ENCODE assay signal across 13 cellular contexts in the genomic region with DNA sequence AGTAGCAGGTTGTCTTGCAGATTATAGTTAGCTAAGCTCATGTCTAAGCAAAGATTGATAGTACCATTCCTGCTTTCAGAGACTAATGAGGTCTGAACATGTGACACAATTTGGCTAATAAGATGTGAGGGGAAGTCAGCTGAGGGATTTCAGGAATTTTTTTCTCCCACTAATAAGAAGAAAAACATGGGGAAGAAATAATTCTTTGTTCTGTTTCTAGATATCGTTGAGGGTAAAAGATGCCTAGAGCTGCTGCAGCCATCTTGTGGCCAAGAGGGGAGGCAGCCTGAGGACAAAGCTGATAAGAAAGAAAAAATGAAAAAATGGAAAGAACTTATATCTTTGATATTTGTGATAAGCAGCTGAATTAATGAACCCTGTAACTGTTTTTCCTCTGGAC.
A peak's percentile ranks its signal among the peaks of the same experiment; 100 is the strongest.
DNase-seq lines count a peak whose midpoint lies in the region; ATAC-seq, FAIRE-seq and TF ChIP-seq lines count a peak whose summit lies in the region.
"Had no signal": no experiment of that assay in that cellular context is flagged by ENCODE, and none has a peak within 500 bp of the region (broad histone marks: within the 10 kb centered on the region; RNA-seq: fewer than 3 reads in every experiment).

No MANE protein-coding gene starts in this region.

- no peak for FAIRE-seq in kidney (lab: Jason Lieb, UNC)

- H3K9me3 ChIP-seq in A673 (ENCODE audit: low read depth, low read length, poor library complexity, severe bottlenecking) (peaks cover 24% of the 10 kb centered on the region), PC-3 (ENCODE audit: low read length) (no peaks in the 10 kb centered on the region), kidney (ENCODE audit: control insufficient read depth in 1 of 2, low read length in 2 of 2) (peaks cover 0 to 3% of the 10 kb centered on the region in 2 donors)

- H3K27ac ChIP-seq in A673 (ENCODE audit: low read depth, low read length, poor library complexity, severe bottlenecking) (peak overlapping the region; percentile 66), PC-3 (ENCODE audit: low read length) (no peak overlapping the region), kidney (ENCODE audit: low read depth in 2 of 2, low read length in 2 of 2) (no peak overlapping the region)
- H3K27ac ChIP-seq: BLaER1 treated with 17β-estradiol and CSF1 and Interleukin-3, amounts not matched to agents 10 nM and 100 nM had no signal

- no peaks in the 10 kb centered on the region for H3K9me2 ChIP-seq in PC-3 (replicated peaks; ENCODE audit: low read length)

- POLR2A ChIA-PET in A673 (lab: Charles Lee; ENCODE audit: low non-redundant PET) = no interaction called here
- POLR2A ChIA-PET in PC-3 (lab: Charles Lee; ENCODE audit: unreplicated experiment) = no interaction called here

- H3K27me3 ChIP-seq in A673 (replicated peaks; ENCODE audit: insufficient read depth, low read depth, low read length, poor library complexity) (no peaks in the 10 kb centered on the region), PC-3 (ENCODE audit: low read length) (no peaks in the 10 kb centered on the region)
- H3K27me3 ChIP-seq: BLaER1 treated with 17β-estradiol and CSF1 and Interleukin-3, amounts not matched to agents 10 nM and 100 nM had no signal

- H2AFZ ChIP-seq in PC-3 (ENCODE audit: low read length) = no peak overlapping the region

- BruUV-seq in A673 (replicated peaks; lab: Mats Ljungman, UMichigan) (no TSS peak), PC-3 (replicated peaks; lab: Mats Ljungman, UMichigan) (no TSS peak)

- H3K79me2 ChIP-seq in PC-3 (ENCODE audit: low read length) = no peaks in the 10 kb centered on the region

- CTCF ChIA-PET in A673 (lab: Charles Lee) (interaction anchor here (0.5 to 1.7 kb wide), 9 partner anchors 169 to 1334 kb away, joined by 3 to 11 read pairs (median 5); no protein-coding TSS in a partner anchor), PC-3 (lab: Charles Lee) (no interaction called here)

- H3K9ac ChIP-seq in PC-3 (ENCODE audit: low read length) = no peak overlapping the region
- H3K9ac ChIP-seq in kidney (ENCODE audit: low read length in 2 of 2) = no peak overlapping the region
- H3K9ac ChIP-seq: BLaER1 treated with 17β-estradiol and CSF1 and Interleukin-3, amounts not matched to agents 10 nM and 100 nM had no signal

- TF ChIP-seq CTCF in A673 (conservative IDR thresholded peaks at IDR 0.05; ENCODE audit: low read depth, low read length) = peak; percentile 100; the same call in 1 of the 2 replicates
- TF ChIP-seq CTCF in GM12874 (IDR thresholded peaks at IDR 0.05; ENCODE audit: insufficient read depth, low read depth, low read length) = peak; percentile 40; the same call in 1 of the 2 replicates
- TF ChIP-seq CTCF in PC-3 (conservative IDR thresholded peaks at IDR 0.05; ENCODE audit: low read depth, low read length) = peak; percentile 51
- TF ChIP-seq CTCF in kidney (IDR thresholded peaks at IDR 0.05; ENCODE audit: borderline replicate concordance, extremely low read depth, insufficient read depth) = peak; percentile 7

- no peaks in the 10 kb centered on the region for H3F3A ChIP-seq in PC-3 (ENCODE audit: low read length, unreplicated experiment)

- no peak overlapping the region for H3K4me2 ChIP-seq in PC-3 (ENCODE audit: low read length)
- H3K4me2 ChIP-seq: BLaER1 treated with 17β-estradiol and CSF1 and Interleukin-3, amounts not matched to agents 10 nM and 100 nM had no signal

- ATAC-seq in PC-3 = no peak
- ATAC-seq in HG02588 (IDR thresholded peaks at IDR 0.05; ENCODE audit: unreplicated experiment) = no peak
- ATAC-seq in HG03342 (IDR thresholded peaks at IDR 0.05; ENCODE audit: unreplicated experiment) = no peak

- H3K4me3 ChIP-seq in A673 (ENCODE audit: low read depth, low read length, poor library complexity, severe bottlenecking) (no peak overlapping the region), PC-3 (ENCODE audit: low read length) (no peak overlapping the region), kidney (ENCODE audit: low read length in 2 of 2) (no peak overlapping the region)
- H3K4me3 ChIP-seq: BLaER1 treated with 17β-estradiol and CSF1 and Interleukin-3, amounts not matched to agents 10 nM and 100 nM had no signal

- H3K36me3 ChIP-seq in A673 (ENCODE audit: insufficient read depth, low read length, poor library complexity, severe bottlenecking) (peaks cover 12% of the 10 kb centered on the region), PC-3 (ENCODE audit: low read depth, low read length) (no peaks in the 10 kb centered on the region), kidney (ENCODE audit: control insufficient read depth in 1 of 2, insufficient read depth in 2 of 2, low read length in 2 of 2) (no peaks in the 10 kb centered on the region)
- H3K36me3 ChIP-seq: BLaER1 treated with 17β-estradiol and CSF1 and Interleukin-3, amounts not matched to agents 10 nM and 100 nM had no signal

- DNase-seq in A673 (ENCODE audit: low spot score) = peak; percentile 94
- DNase-seq in PC-3 = peak; percentile 12
- no peak for DNase-seq in kidney
- DNase-seq in AG20443 (ENCODE audit: low spot score) = no peak
- no peak for DNase-seq in NCI-H524 treated with DMSO at 0.1 percent for 48 hours (lab: John Stamatoyannopoulos, UW)
- DNase-seq: activated CD8-positive, alpha-beta memory T cell treated with anti-CD3 and anti-CD28 coated beads for 24 hours; activated naive CD4-positive, alpha-beta T cell treated with anti-CD3 and anti-CD28 coated beads for 36 hours; GF-D8; NCI-H510A treated with DMSO at 0.1 percent for 48 hours had no signal

- H3K4me1 ChIP-seq in A673 (ENCODE audit: insufficient read depth, low read length, poor library complexity, severe bottlenecking) (peaks cover 48% of the 10 kb centered on the region), PC-3 (ENCODE audit: insufficient read depth, low read length) (no peaks in the 10 kb centered on the region), kidney (ENCODE audit: control insufficient read depth in 1 of 2, insufficient read depth in 1 of 2, low read depth in 1 of 2, low read length in 2 of 2) (no peaks in the 10 kb centered on the region)

- H4K20me1 ChIP-seq in PC-3 (ENCODE audit: low read length) = no peaks in the 10 kb centered on the region
- H4K20me1 ChIP-seq: BLaER1 treated with 17β-estradiol and CSF1 and Interleukin-3, amounts not matched to agents 10 nM and 100 nM had no signal

- intact Hi-C loops in A673 (cut with micrococcal nuclease; ENCODE audit: unreplicated experiment) (loop anchor here (1.0 to 10.0 kb wide), 8 partner anchors 148 to 1330 kb away; no protein-coding TSS in a partner anchor), PC-3 (cut with micrococcal nuclease) (no loop called here), kidney (cut with DNase I) (no loop called here)

Comparison
In these comparisons a context has a peak if more than half of its experiments do, and no peak if none do; other contexts are left out.
1. DNase-seq: peak in A673 (single experiment) and PC-3 (single experiment); none in kidney (single experiment), AG20443 (single experiment) and NCI-H524 treated with DMSO at 0.1 percent for 48 hours (single experiment).
2. CTCF ChIP-seq: peak in every context shown above with its lines; median percentile 100 in A673; 51 in PC-3; 40 in GM12874; 7 in kidney.